Comparison of ENCODE assay signal across 11 cellular contexts in the genomic region with DNA sequence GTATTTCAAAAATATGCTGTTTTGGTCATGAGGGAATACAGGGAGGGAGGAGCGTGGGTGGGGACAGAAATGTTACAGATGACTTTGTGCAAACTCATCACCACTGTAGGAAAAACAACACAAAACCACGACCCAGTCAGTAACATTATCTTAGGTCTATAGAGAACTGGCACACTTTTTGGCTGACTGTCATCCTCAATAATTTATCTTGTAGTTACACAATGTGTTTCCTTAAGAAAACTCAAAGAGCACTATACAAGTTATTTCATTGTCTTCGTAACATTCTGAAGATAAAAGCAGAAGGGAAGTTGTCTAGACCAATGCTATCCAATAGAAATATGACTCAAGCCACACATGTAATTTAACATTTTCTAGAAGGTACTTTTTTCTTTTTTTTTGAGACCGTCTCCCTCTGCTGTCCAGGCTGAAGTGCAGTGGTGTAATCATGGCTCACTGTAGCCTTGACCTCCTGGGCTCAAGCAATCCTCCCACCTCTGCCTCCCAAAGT. TPM values are rescaled to one million over a fixed set of nuclear protein-coding genes. Genes with fewer than 3 reads are reported as not detected.
A peak's percentile ranks its signal among the peaks of the same experiment; 100 is the strongest.
DNase-seq lines count a peak whose midpoint lies in the region; ATAC-seq and TF ChIP-seq lines count a peak whose summit lies in the region.
"Had no signal": no experiment of that assay in that cellular context is flagged by ENCODE, and none has a peak within 500 bp of the region (broad histone marks: within the 10 kb centered on the region; RNA-seq: fewer than 3 reads in every experiment).

No MANE protein-coding gene starts in this region.

- H3K4me2 ChIP-seq in GM23338 (no peak overlapping the region), skeletal muscle satellite cell (ENCODE audit: low read length) (peak overlapping the region; percentile 41), H9 (ENCODE audit: insufficient read depth, insufficient read length, low read length) (no peak overlapping the region)

- H2BK12ac ChIP-seq in H9 (ENCODE audit: insufficient read length, low read depth, low read length) = no peak overlapping the region

- no peak overlapping the region for H3T11ph ChIP-seq in H9 (ENCODE audit: low read length)

- H3K4me1 Mint-ChIP-seq in GM23338 (no peaks in the 10 kb centered on the region), H9 (0 out of 4 replicates have a peak, but pooled peaks cover 0 to 2% of the 10 kb centered on the region in 2 experiments)

- H3K4me3 Mint-ChIP-seq in GM23338 = no peak overlapping the region
- no peak overlapping the region for H3K4me3 Mint-ChIP-seq in H9

- no peak for ATAC-seq in GM23338
- peak; percentile 95 for ATAC-seq in RWPE2 (ENCODE audit: low read depth)

- H4K20me1 ChIP-seq in GM23338 (replicated peaks; ENCODE audit: insufficient read depth) = no peaks in the 10 kb centered on the region
- no peaks in the 10 kb centered on the region for H4K20me1 ChIP-seq in H9 (ENCODE audit: control insufficient read depth, insufficient read depth, insufficient read length)

- H3K79me2 ChIP-seq in GM23338 (replicated peaks; ENCODE audit: insufficient read depth) = no peaks in the 10 kb centered on the region
- H3K79me2 ChIP-seq in H9 (ENCODE audit: insufficient read depth, low read length) = no peaks in the 10 kb centered on the region

- no peak overlapping the region for H3K14ac ChIP-seq in H9 (ENCODE audit: insufficient read depth, low read length)

- H3K56ac ChIP-seq in H9 (ENCODE audit: insufficient read length, low read depth, low read length) = no peak overlapping the region

- H3K18ac ChIP-seq in H9 (ENCODE audit: insufficient read length, low read depth, low read length) = no peak overlapping the region

- H2BK5ac ChIP-seq in H9 (ENCODE audit: insufficient read length, low read length) = no peak overlapping the region

- H3F3A ChIP-seq in GM23338 (replicated peaks; ENCODE audit: low read depth) = no peaks in the 10 kb centered on the region

- H3K79me1 ChIP-seq in H9 (ENCODE audit: insufficient read depth, low read depth, low read length, poor library complexity, severe bottlenecking) = no peaks in the 10 kb centered on the region

- no peaks in the 10 kb centered on the region for H3K9me3 Mint-ChIP-seq in GM23338
- H3K9me3 Mint-ChIP-seq in H9 = no peaks in the 10 kb centered on the region

- no peak overlapping the region for H4K5ac ChIP-seq in H9 (ENCODE audit: insufficient read length, low read depth, low read length)

- H2BK15ac ChIP-seq in H9 (ENCODE audit: low read depth, low read length) = no peak overlapping the region

- no peak overlapping the region for H4K8ac ChIP-seq in H9 (replicated peaks; ENCODE audit: insufficient read length, low read depth, low read length)

- no peak overlapping the region for H3K4ac ChIP-seq in H9 (ENCODE audit: low read depth, low read length)

- H2AK5ac ChIP-seq in H9 (ENCODE audit: insufficient read length, low read length) = no peak overlapping the region

- TF ChIP-seq CTCF in GM23338 (conservative IDR thresholded peaks at IDR 0.05; ENCODE audit: low read depth in 2 of 2) (0 out of 4 replicates have a peak, but pooled peaks of 1 of the 2 experiments have one; percentile 3), RWPE2 (IDR thresholded peaks at IDR 0.05; ENCODE audit: poor library complexity, severe bottlenecking) (peak; percentile 50), colonic mucosa (IDR thresholded peaks at IDR 0.05) (no peak), H9 (conservative IDR thresholded peaks at IDR 0.05) (no peak)

- H3K9ac ChIP-seq in skeletal muscle satellite cell (ENCODE audit: low read depth, low read length) (no peak overlapping the region), colonic mucosa (ENCODE audit: low read depth in 2 of 2, low read length in 2 of 2) (no peak overlapping the region), H9 (ENCODE audit: extremely low read depth, insufficient read length, low read length) (no peak overlapping the region)

- no peaks in the 10 kb centered on the region for H3K9me2 ChIP-seq in GM23338 (ENCODE audit: insufficient read depth)

- WGBS in H9 (ENCODE audit: extremely low coverage, insufficient read length, low lambda C conversion rate) = no CpG with 5 or more reads among the region's 4 CpGs

- H3K4me3 ChIP-seq in GM23338 (no peak overlapping the region), RWPE2 (ENCODE audit: severe bottlenecking) (no peak overlapping the region), skeletal muscle satellite cell (ENCODE audit: low read length) (no peak overlapping the region), colonic mucosa (no peak overlapping the region)
- H3K4me3 ChIP-seq: vagina had no signal

- H4K91ac ChIP-seq in H9 (ENCODE audit: insufficient read length, low read depth, low read length) = no peak overlapping the region

- H3K27me3 Mint-ChIP-seq in GM23338 (ENCODE audit: insufficient read depth, low read depth, poor library complexity) (no peaks in the 10 kb centered on the region), H9 (ENCODE audit: low read depth) (no peaks in the 10 kb centered on the region)

- no peak overlapping the region for H3K23ac ChIP-seq in H9 (ENCODE audit: insufficient read length, low read depth, low read length)

- no peaks in the 10 kb centered on the region for H3K27me3 ChIP-seq in GM23338 (ENCODE audit: insufficient read depth)
- no peaks in the 10 kb centered on the region for H3K27me3 ChIP-seq in RWPE2 (ENCODE audit: insufficient read depth, poor library complexity, severe bottlenecking)
- no peaks in the 10 kb centered on the region for H3K27me3 ChIP-seq in skeletal muscle satellite cell (ENCODE audit: control insufficient read depth, insufficient read depth, low read length)
- H3K27me3 ChIP-seq in colonic mucosa = no peaks in the 10 kb centered on the region
- H3K27me3 ChIP-seq in H9 (ENCODE audit: insufficient read depth, low read length) = no peaks in the 10 kb centered on the region
- H3K27me3 ChIP-seq: vagina had no signal

- H3K23me2 ChIP-seq in H9 (ENCODE audit: insufficient read length, low read depth, low read length, poor library complexity, severe bottlenecking) = no peaks in the 10 kb centered on the region

- H3K27ac ChIP-seq in GM23338 (ENCODE audit: low read depth) (no peak overlapping the region), RWPE2 (ENCODE audit: poor library complexity, severe bottlenecking) (peak overlapping the region; percentile 97), colonic mucosa (no peak overlapping the region), H9 (ENCODE audit: insufficient read length, low read depth, low read length) (no peak overlapping the region)
- H3K27ac ChIP-seq: vagina had no signal

- 0 out of 2 replicates have a peak overlapping the region, but pooled peaks have one; percentile 18 for H2AFZ ChIP-seq in GM23338
- no peak overlapping the region for H2AFZ ChIP-seq in H9 (ENCODE audit: low read length)

- no peak overlapping the region for H2BK20ac ChIP-seq in H9 (ENCODE audit: low read depth, low read length, poor library complexity, severe bottlenecking)

- DNase-seq in GM23338 (ENCODE audit: low spot score) (no peak), RWPE2 (ENCODE audit: low spot score) (peak; percentile 77), fibroblast of peridontal ligament (ENCODE audit: extremely low read depth) (peak; percentile 68), colonic mucosa (no peak), H9 (no peak)
- no peak for DNase-seq in stimulated activated CD4-positive, alpha-beta T cell treated with anti-CD3 and anti-CD28 coated beads, Interleukin-2, amount 100 ng/mL, for 48 hours
- DNase-seq in activated CD4-positive, alpha-beta T cell treated with anti-CD3 and anti-CD28 coated beads for 48 hours = no peak
- DNase-seq: activated CD8-positive, alpha-beta memory T cell treated with anti-CD3 and anti-CD28 coated beads, Interleukin-2, amount 50 U/mL, for 48 hours; NCI-H446 had no signal

- intact Hi-C loops in colonic mucosa (cut with DNase I) = no loop called here

- H3K27ac Mint-ChIP-seq in GM23338 (no peak overlapping the region), H9 (no peak overlapping the region)

- H3K9me3 ChIP-seq in RWPE2 (ENCODE audit: severe bottlenecking) = no peaks in the 10 kb centered on the region
- H3K9me3 ChIP-seq in skeletal muscle satellite cell (replicated peaks; ENCODE audit: low read length) = no peaks in the 10 kb centered on the region
- H3K9me3 ChIP-seq in colonic mucosa = no peaks in the 10 kb centered on the region
- H3K9me3 ChIP-seq in H9 (ENCODE audit: control insufficient read depth, low read depth, low read length) = no peaks in the 10 kb centered on the region
- H3K9me3 ChIP-seq: vagina had no signal

- H3K4me1 ChIP-seq in GM23338 (ENCODE audit: insufficient read depth) (peaks cover 4% of the 10 kb centered on the region; the same call in 1 of the 2 replicates), RWPE2 (ENCODE audit: insufficient read depth, poor library complexity, severe bottlenecking) (peaks cover 15% of the 10 kb centered on the region), skeletal muscle satellite cell (ENCODE audit: control insufficient read depth, insufficient read depth, low read length) (peaks cover 18% of the 10 kb centered on the region), colonic mucosa (no peaks in the 10 kb centered on the region), H9 (ENCODE audit: insufficient read depth, low read length) (no peaks in the 10 kb centered on the region)
- H3K4me1 ChIP-seq: vagina had no signal

- H3K36me3 Mint-ChIP-seq in GM23338 (ENCODE audit: low read depth) (no peaks in the 10 kb centered on the region), H9 (ENCODE audit: insufficient read depth in 1 of 3, low read depth in 3 of 3) (no peaks in the 10 kb centered on the region)

- H2BK120ac ChIP-seq in H9 (ENCODE audit: low read depth, low read length, poor library complexity, severe bottlenecking) = no peak overlapping the region

- no peaks in the 10 kb centered on the region for H3K36me3 ChIP-seq in GM23338 (ENCODE audit: insufficient read depth)
- H3K36me3 ChIP-seq in RWPE2 (ENCODE audit: low read depth) = no peaks in the 10 kb centered on the region
- H3K36me3 ChIP-seq in skeletal muscle satellite cell (ENCODE audit: insufficient read depth, low read length) = no peaks in the 10 kb centered on the region
- H3K36me3 ChIP-seq in colonic mucosa = no peaks in the 10 kb centered on the region
- H3K36me3 ChIP-seq: vagina had no signal

TF ChIP-seq in GM23338, 12 proteins besides CTCF, POLR2A, EP300 and RAD21 (continues in another document):
- TF ChIP-seq EZH2 (IDR thresholded peaks at IDR 0.05; ENCODE audit: low read depth, unreplicated experiment) = no peak

RNA-seq across cellular contexts. Expression of a gene that starts 16.9 kb away (rescaled TPM):
- total RNA-seq in GM23338 (2014; rRNA removed; shearing (Covaris generic)) = 24.0 and 25.9 TPM in 2 replicates
- 10.1 and 11.2 TPM in 2 replicates for polyA plus RNA-seq in GM23338 (2016; fragmentation: Nextera tagmentation; extraction: Ambion mirVana)
- total RNA-seq in skeletal muscle satellite cell (2012; rRNA removed) = 22.6 and 25.1 TPM in 2 replicates
- total RNA-seq in colonic mucosa (1 to 10 TPM; 1.9 to 4.9 TPM), H9 (2021) (23.9 and 24.9 TPM in 2 replicates)

Comparison
In these comparisons a context has a peak if more than half of its experiments do, and no peak if none do; other contexts are left out.
1. DNase-seq: peak in RWPE2 (single experiment) and fibroblast of peridontal ligament (single experiment); none in GM23338 (single experiment), colonic mucosa (single experiment), stimulated activated CD4-positive, alpha-beta T cell treated with anti-CD3 and anti-CD28 coated beads, Interleukin-2, amount 100 ng/mL, for 48 hours (0 of 2), H9 (single experiment) and activated CD4-positive, alpha-beta T cell treated with anti-CD3 and anti-CD28 coated beads for 48 hours (single experiment).